ENCODE assay signal across 30 cellular contexts in genomic region chr11:115769891-115770290, GRCh38.
"Had no signal": no experiment of that assay in that cellular context is flagged by ENCODE, and none has a peak within 500 bp of the region (broad histone marks: within the 10 kb centered on the region; RNA-seq: fewer than 3 reads in every experiment).

No MANE protein-coding gene starts in this region.

- H3K4me3 ChIP-seq: ascending aorta, breast epithelium, cardiac muscle cell, esophagus squamous epithelium, gastroesophageal sphincter, heart right ventricle, hepatocyte had no signal

- H3K4me1 Mint-ChIP-seq: activated naive CD4-positive, alpha-beta T cell treated with anti-CD3 and anti-CD28 coated beads, Interleukin-2, amount 50 U/mL, for 24 hours; activated naive CD8-positive, alpha-beta T cell treated with anti-CD3 and anti-CD28 coated beads for 36 hours; activated naive CD8-positive, alpha-beta T cell treated with anti-CD3 and anti-CD28 coated beads, Interleukin-2, amount 50 U/mL, for 24 hours; WTC11 had no signal

- H3K27me3 ChIP-seq: ascending aorta, breast epithelium, esophagus squamous epithelium, gastroesophageal sphincter, heart right ventricle, hepatocyte had no signal

- H3K27ac Mint-ChIP-seq: activated CD8-positive, alpha-beta T cell treated with anti-CD3 and anti-CD28 coated beads for 36 hours; activated naive CD4-positive, alpha-beta T cell treated with anti-CD3 and anti-CD28 coated beads for 36 hours; activated naive CD4-positive, alpha-beta T cell treated with anti-CD3 and anti-CD28 coated beads, Interleukin-2, amount 50 U/mL, for 24 hours; activated naive CD8-positive, alpha-beta T cell treated with anti-CD3 and anti-CD28 coated beads for 36 hours; activated naive CD8-positive, alpha-beta T cell treated with anti-CD3 and anti-CD28 coated beads, Interleukin-2, amount 50 U/mL, for 24 hours; activated T-helper 1 cell treated with anti-CD3 and anti-CD28 coated beads, Interleukin-12 subunit alpha, Interleukin-12 subunit beta, Interleukin-2, Interleukin-4 antibody, amounts not matched to agents 30 ng/mL and 10 ng/mL and 1 ng/mL, durations not matched to agents 14 hours and 24 hours and 36 hours; activated T-helper 2 cell treated with anti-CD3 and anti-CD28 coated beads, Interferon-gamma antibody, Interleukin-2, Interleukin-4, amounts not matched to agents 10 μg/mL and 5 μg/mL and 100 μg/mL, durations not matched to agents 14 hours and 24 hours and 36 hours; brain; effector memory CD8-positive, alpha-beta T cell; WTC11 had no signal

- H3K36me3 ChIP-seq: ascending aorta, breast epithelium, cardiac muscle cell, esophagus squamous epithelium, gastroesophageal sphincter, heart right ventricle had no signal

- H3K9me3 Mint-ChIP-seq: activated CD8-positive, alpha-beta T cell treated with anti-CD3 and anti-CD28 coated beads for 36 hours; activated naive CD4-positive, alpha-beta T cell treated with anti-CD3 and anti-CD28 coated beads for 36 hours; activated naive CD8-positive, alpha-beta T cell treated with anti-CD3 and anti-CD28 coated beads for 36 hours; activated naive CD8-positive, alpha-beta T cell treated with anti-CD3 and anti-CD28 coated beads, Interleukin-2, amount 50 U/mL, for 24 hours; activated T-cell treated with anti-CD3 and anti-CD28 coated beads, Interleukin-2, amount 50 U/mL, for 4 hours; activated T-helper 1 cell treated with anti-CD3 and anti-CD28 coated beads, Interleukin-12 subunit alpha, Interleukin-12 subunit beta, Interleukin-2, Interleukin-4 antibody, amounts not matched to agents 30 ng/mL and 10 ng/mL and 1 ng/mL, durations not matched to agents 14 hours and 24 hours and 36 hours; activated T-helper 2 cell treated with anti-CD3 and anti-CD28 coated beads, Interferon-gamma antibody, Interleukin-2, Interleukin-4, amounts not matched to agents 10 μg/mL and 5 μg/mL and 100 μg/mL, durations not matched to agents 14 hours and 24 hours and 36 hours; effector memory CD8-positive, alpha-beta T cell; WTC11 had no signal

- H3K9me3 ChIP-seq: ascending aorta, breast epithelium, esophagus squamous epithelium, gastroesophageal sphincter, heart right ventricle had no signal

- DNase-seq: activated CD4-positive, alpha-beta T cell treated with anti-CD3 and anti-CD28 coated beads for 48 hours; activated CD4-positive, alpha-beta T cell treated with anti-CD3 and anti-CD28 coated beads, Interleukin-2, amount 50 U/mL, for 1 hour; activated CD4-positive, alpha-beta T cell treated with anti-CD3 and anti-CD28 coated beads, Interleukin-2, amount 50 U/mL, for 48 hours; activated CD8-positive, alpha-beta memory T cell treated with anti-CD3 and anti-CD28 coated beads for 24 hours; activated CD8-positive, alpha-beta T cell treated with anti-CD3 and anti-CD28 coated beads for 36 hours; activated effector memory CD4-positive, alpha-beta T cell treated with anti-CD3 and anti-CD28 coated beads, Interleukin-2, amount 50 U/mL, for 16 hours; activated naive CD4-positive, alpha-beta T cell treated with anti-CD3 and anti-CD28 coated beads for 36 hours; activated naive CD8-positive, alpha-beta T cell treated with anti-CD3 and anti-CD28 coated beads for 36 hours; activated naive CD8-positive, alpha-beta T cell treated with anti-CD3 and anti-CD28 coated beads, Interleukin-2, amount 50 U/mL, for 24 hours; activated T-cell treated with anti-CD3 and anti-CD28 coated beads, Interleukin-2, amount 50 U/mL, for 4 hours; central memory CD4-positive, alpha-beta T cell; cortex of kidney; dermis blood vessel endothelial cell; effector CD4-positive, alpha-beta T cell; effector memory CD8-positive, alpha-beta T cell; esophagus squamous epithelium; foreskin melanocyte; heart right ventricle; T-helper 2 cell had no signal

- H3K4me3 Mint-ChIP-seq: activated CD8-positive, alpha-beta T cell treated with anti-CD3 and anti-CD28 coated beads for 36 hours; activated naive CD4-positive, alpha-beta T cell treated with anti-CD3 and anti-CD28 coated beads for 36 hours; activated naive CD4-positive, alpha-beta T cell treated with anti-CD3 and anti-CD28 coated beads, Interleukin-2, amount 50 U/mL, for 24 hours; activated naive CD8-positive, alpha-beta T cell treated with anti-CD3 and anti-CD28 coated beads for 36 hours; activated naive CD8-positive, alpha-beta T cell treated with anti-CD3 and anti-CD28 coated beads, Interleukin-2, amount 50 U/mL, for 24 hours; activated T-cell treated with anti-CD3 and anti-CD28 coated beads, Interleukin-2, amount 50 U/mL, for 4 hours; activated T-helper 1 cell treated with anti-CD3 and anti-CD28 coated beads, Interleukin-12 subunit alpha, Interleukin-12 subunit beta, Interleukin-2, Interleukin-4 antibody, amounts not matched to agents 30 ng/mL and 10 ng/mL and 1 ng/mL, durations not matched to agents 14 hours and 24 hours and 36 hours; brain; effector memory CD8-positive, alpha-beta T cell; WTC11 had no signal

- H3K4me1 ChIP-seq: ascending aorta, breast epithelium, gastroesophageal sphincter had no signal

- H3K36me3 Mint-ChIP-seq: activated naive CD4-positive, alpha-beta T cell treated with anti-CD3 and anti-CD28 coated beads, Interleukin-2, amount 50 U/mL, for 24 hours; activated naive CD8-positive, alpha-beta T cell treated with anti-CD3 and anti-CD28 coated beads for 36 hours; brain; WTC11 had no signal

- H3K27ac ChIP-seq: ascending aorta, breast epithelium, cardiac muscle cell, epithelial cell of prostate, esophagus squamous epithelium, gastroesophageal sphincter, heart right ventricle, hepatocyte had no signal

- H3K27me3 Mint-ChIP-seq: activated CD8-positive, alpha-beta T cell treated with anti-CD3 and anti-CD28 coated beads for 36 hours; activated naive CD8-positive, alpha-beta T cell treated with anti-CD3 and anti-CD28 coated beads for 36 hours; activated naive CD8-positive, alpha-beta T cell treated with anti-CD3 and anti-CD28 coated beads, Interleukin-2, amount 50 U/mL, for 24 hours; brain had no signal
